Comparison of ENCODE assay signal across 17 cellular contexts in the genomic region with DNA sequence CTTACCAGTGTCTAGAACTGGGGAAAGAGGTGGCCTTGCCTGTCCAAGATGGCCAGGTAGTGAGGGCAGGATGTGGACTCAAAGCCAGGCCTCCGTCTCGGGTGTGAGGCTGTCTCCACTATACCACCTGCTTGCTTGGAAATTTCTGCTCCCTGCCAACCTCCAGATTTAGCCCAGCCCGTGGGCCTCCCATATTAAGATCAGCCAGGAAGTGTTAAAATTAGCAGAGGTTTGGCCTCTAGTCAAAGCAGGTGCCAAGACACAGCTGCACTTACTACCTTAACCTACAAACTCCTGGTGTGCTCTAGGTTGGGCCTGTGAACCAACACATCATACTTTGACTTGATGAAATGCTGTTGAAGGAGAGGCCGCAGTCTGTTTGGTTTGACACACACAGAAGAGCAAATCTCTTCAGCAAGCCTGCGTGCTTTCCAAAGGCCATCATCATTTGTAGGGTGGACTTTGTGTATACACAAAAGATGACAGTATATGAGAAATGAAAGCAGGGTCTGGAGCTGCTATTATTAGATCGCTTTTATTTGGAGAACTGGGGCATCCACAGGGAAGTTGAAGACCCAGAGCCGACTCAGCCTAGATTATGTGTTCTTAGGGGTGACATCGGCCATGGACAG.
A peak's percentile ranks its signal among the peaks of the same experiment; 100 is the strongest.
DNase-seq lines count a peak whose midpoint lies in the region; ATAC-seq, FAIRE-seq and TF ChIP-seq lines count a peak whose summit lies in the region.
"Had no signal": no experiment of that assay in that cellular context is flagged by ENCODE, and none has a peak within 500 bp of the region (broad histone marks: within the 10 kb centered on the region; RNA-seq: fewer than 3 reads in every experiment).

No MANE protein-coding gene starts in this region.

- no peak overlapping the region for H2BK15ac ChIP-seq in IMR-90 (ENCODE audit: low read depth, low read length)

- 7% methylated on average over 2 of the region's 8 CpGs; no CpG with 5 or more reads in 1 of the 2 experiments for WGBS in IMR-90 (ENCODE audit: extremely low coverage in 2 of 2, insufficient read length in 1 of 2), 2 experiments
- WGBS in GM12878 (ENCODE audit: insufficient coverage, insufficient replicate concordance, low lambda C conversion rate, missing lambda C conversion rate): 59% methylated on average over 8 of the region's 8 CpGs
- 76% methylated on average over 8 of the region's 8 CpGs for WGBS in hepatocyte (ENCODE audit: low lambda C conversion rate, missing lambda C conversion rate)
- 75 to 80% methylated on average over 8 of the region's 8 CpGs for WGBS in testis, 2 donors

- H4K20me1 ChIP-seq in IMR-90 (ENCODE audit: insufficient read depth, low read length) (no peaks in the 10 kb centered on the region), GM12878 (ENCODE audit: control insufficient read depth, insufficient read depth) (no peaks in the 10 kb centered on the region), hepatocyte (ENCODE audit: insufficient read depth, poor library complexity, severe bottlenecking) (no peaks in the 10 kb centered on the region)

- H3K9me3 Mint-ChIP-seq in activated CD8-positive, alpha-beta memory T cell treated with anti-CD3 and anti-CD28 coated beads, Interleukin-2, amount 10 ng/mL, durations not matched to agents 7 days and 5 days (ENCODE audit: low read depth): no peaks in the 10 kb centered on the region
- H3K9me3 Mint-ChIP-seq: activated naive CD8-positive, alpha-beta T cell treated with anti-CD3 and anti-CD28 coated beads, Interleukin-2, amount 50 U/mL, for 24 hours; activated T-helper 17 cell treated with anti-CD3 and anti-CD28 coated beads, Interleukin-2, amount 50 U/mL, for 72 hours; stimulated activated effector memory CD8-positive, alpha-beta T cell treated with anti-CD3 and anti-CD28 coated beads, Interleukin-12 subunit alpha, Interleukin-12 subunit beta, amount 100 ng/mL, for 72 hours had no signal

- H3K36me3 ChIP-seq in IMR-90 (ENCODE audit: control insufficient read depth, insufficient read depth, low read length) (peaks cover 6% of the 10 kb centered on the region; the same call in 1 of the 2 replicates), GM12878 (ENCODE audit: control insufficient read depth in 2 of 2, insufficient read depth in 2 of 2, low read length in 1 of 2) (no peaks in the 10 kb centered on the region; a peak in 2 of 4 replicates), hepatocyte (replicated peaks; ENCODE audit: insufficient read depth, low read depth) (no peaks in the 10 kb centered on the region), stomach smooth muscle (ENCODE audit: control insufficient read depth in 2 of 2, insufficient read depth in 2 of 2, low read length in 2 of 2) (peaks cover 4% of the 10 kb centered on the region in 2 donors), testis (ENCODE audit: low read depth, missing control alignments) (no peaks in the 10 kb centered on the region)

- no peak overlapping the region for H2BK20ac ChIP-seq in IMR-90 (ENCODE audit: low read depth, low read length)

- H3K56ac ChIP-seq in IMR-90 (ENCODE audit: extremely low read depth, insufficient read depth, low read length): no peak overlapping the region

- TF ChIP-seq POLR2A in IMR-90 (IDR thresholded peaks at IDR 0.05; ENCODE audit: low read depth, low read length) (no peak), GM12878 (IDR thresholded peaks at IDR 0.05; ENCODE audit: low read depth, low read length) (no peak), testis (IDR thresholded peaks at IDR 0.05) (no peak)

- H3K79me2 ChIP-seq in GM12878 (ENCODE audit: control insufficient read depth, insufficient read depth, low read length): no peaks in the 10 kb centered on the region
- H3K79me2 ChIP-seq in hepatocyte: no peaks in the 10 kb centered on the region

- RAD21 ChIA-PET in GM12878 (lab: Charles Lee; ENCODE audit: unreplicated experiment): no interaction called here

- H2AK5ac ChIP-seq in IMR-90 (ENCODE audit: low read depth, low read length): no peak overlapping the region

- in situ Hi-C loops in IMR-90 (cut with MboI; ENCODE audit: low sequenced_read_pairs): no loop called here
- in situ Hi-C loops in GM12878 (cut with MboI): no loop called here

- no peak overlapping the region for H3K4ac ChIP-seq in IMR-90 (ENCODE audit: low read depth, low read length)

- H2BK120ac ChIP-seq in IMR-90 (ENCODE audit: low read depth, low read length): no peak overlapping the region

- TF ChIP-seq RAD21 in IMR-90 (IDR thresholded peaks at IDR 0.05; ENCODE audit: low read length) (no peak), GM12878 (IDR thresholded peaks at IDR 0.05; ENCODE audit: insufficient read depth, low read depth, low read length) (no peak)

- POLR2A ChIA-PET in IMR-90 (lab: Charles Lee; ENCODE audit: unreplicated experiment) (no interaction called here), GM12878 (lab: Charles Lee) (no interaction called here)

- dilution Hi-C loops in IMR-90 (cut with HindIII; ENCODE audit: low sequenced_read_pairs, unreplicated experiment): no loop called here

- no peaks in the 10 kb centered on the region for H3K79me1 ChIP-seq in IMR-90 (ENCODE audit: low read depth in 1 of 2, low read length in 2 of 2)

- SMC1A ChIA-PET in GM12878 (lab: Charles Lee; ENCODE audit: uncharacterized antibody, unreplicated experiment): interaction anchor here (0.5 to 0.7 kb wide), 2 partner anchors 372 to 388 kb away, joined by 3 read pairs; no protein-coding TSS in a partner anchor

- H3K4me3 ChIP-seq in IMR-90 (ENCODE audit: insufficient read depth, low read depth, low read length): no peak overlapping the region
- H3K4me3 ChIP-seq in GM12878: no peak overlapping the region
- H3K4me3 ChIP-seq in hepatocyte: no peak overlapping the region
- peak overlapping the region in 1 of 2 donors; percentile 35 for H3K4me3 ChIP-seq in stomach smooth muscle (ENCODE audit: low read length in 2 of 2)
- H3K4me3 ChIP-seq in testis: no peak overlapping the region
- H3K4me3 ChIP-seq: thyroid gland had no signal

- no peak overlapping the region for H3K23ac ChIP-seq in IMR-90 (ENCODE audit: low read depth, low read length)

- peaks cover 4% of the 10 kb centered on the region; the same call in 1 of the 2 replicates for H3K27me3 ChIP-seq in IMR-90 (ENCODE audit: control insufficient read depth, insufficient read depth, low read length)
- no peaks in the 10 kb centered on the region for H3K27me3 ChIP-seq in GM12878 (replicated peaks in 1 of 2; ENCODE audit: control insufficient read depth in 2 of 2, insufficient read depth in 2 of 2, low read length in 1 of 2)
- no peaks in the 10 kb centered on the region for H3K27me3 ChIP-seq in hepatocyte
- H3K27me3 ChIP-seq in stomach smooth muscle (ENCODE audit: control insufficient read depth in 1 of 2, insufficient read depth in 2 of 2, low read length in 2 of 2): no peaks in the 10 kb centered on the region
- H3K27me3 ChIP-seq in testis: no peaks in the 10 kb centered on the region
- H3K27me3 ChIP-seq: thyroid gland had no signal

- no peak for TF ChIP-seq CTCF in IMR-90 (conservative IDR thresholded peaks at IDR 0.05; ENCODE audit: low read depth, low read length)
- TF ChIP-seq CTCF in GM12878 (IDR thresholded peaks at IDR 0.05 in 2 of 3, conservative IDR thresholded peaks at IDR 0.05 in 1 of 3; ENCODE audit: control insufficient read depth in 2 of 3, extremely low read depth in 1 of 3, insufficient read depth in 1 of 3, low read depth in 3 of 3, low read length in 3 of 3): no peak
- no peak for TF ChIP-seq CTCF in hepatocyte (IDR thresholded peaks at IDR 0.05; ENCODE audit: poor library complexity)
- no peak for TF ChIP-seq CTCF in testis (IDR thresholded peaks at IDR 0.05)

- no TSS peak for BruUV-seq in IMR-90 (replicated peaks; lab: Mats Ljungman, UMichigan)
- no TSS peak for BruUV-seq in GM12878 (replicated peaks; lab: Mats Ljungman, UMichigan)

- no peaks in the 10 kb centered on the region for H3K9me2 ChIP-seq in hepatocyte (replicated peaks; ENCODE audit: insufficient read depth)
- H3K9me2 ChIP-seq: SK-N-SH had no signal

- intact Hi-C loops in IMR-90 (cut with micrococcal nuclease) (no loop called here), GM12878 (cut with micrococcal nuclease; ENCODE audit: unreplicated experiment) (no loop called here), testis (cut with DNase I; ENCODE audit: low total_unique reads) (no loop called here)

- H3K9me1 ChIP-seq in IMR-90 (ENCODE audit: insufficient read depth, low read length): no peaks in the 10 kb centered on the region

- no peak overlapping the region for H3K14ac ChIP-seq in IMR-90 (replicated peaks; ENCODE audit: low read depth, low read length)

- H3K4me1 Mint-ChIP-seq in activated CD8-positive, alpha-beta memory T cell treated with anti-CD3 and anti-CD28 coated beads, Interleukin-2, amount 10 ng/mL, durations not matched to agents 7 days and 5 days: no peaks in the 10 kb centered on the region
- H3K4me1 Mint-ChIP-seq: activated naive CD8-positive, alpha-beta T cell treated with anti-CD3 and anti-CD28 coated beads, Interleukin-2, amount 50 U/mL, for 24 hours; activated T-helper 17 cell treated with anti-CD3 and anti-CD28 coated beads, Interleukin-2, amount 50 U/mL, for 72 hours; stimulated activated effector memory CD8-positive, alpha-beta T cell treated with anti-CD3 and anti-CD28 coated beads, Interleukin-12 subunit alpha, Interleukin-12 subunit beta, amount 100 ng/mL, for 72 hours had no signal

- no peak overlapping the region for H2BK5ac ChIP-seq in IMR-90 (ENCODE audit: low read depth, low read length, poor library complexity, severe bottlenecking)

- no peak overlapping the region for H4K5ac ChIP-seq in IMR-90 (ENCODE audit: low read depth, low read length)

- H3K4me1 ChIP-seq in IMR-90 (ENCODE audit: control insufficient read depth, insufficient read depth, low read length) (0 out of 2 replicates have a peak, but pooled peaks cover 2% of the 10 kb centered on the region), GM12878 (ENCODE audit: control insufficient read depth, insufficient read depth, low read length) (peaks cover 6% of the 10 kb centered on the region), hepatocyte (ENCODE audit: insufficient read depth) (peaks cover 6% of the 10 kb centered on the region), stomach smooth muscle (ENCODE audit: control insufficient read depth, insufficient read depth, low read length) (peaks cover 30% of the 10 kb centered on the region), testis (no peaks in the 10 kb centered on the region)
- H3K4me1 ChIP-seq: thyroid gland had no signal

- ATAC-seq in IMR-90 (ENCODE audit: low read depth) (peak; percentile 61), GM12878 (no peak)
- ATAC-seq in activated CD8-positive, alpha-beta memory T cell treated with anti-CD3 and anti-CD28 coated beads, Interleukin-2, amount 10 ng/mL, durations not matched to agents 7 days and 5 days: no peak
- ATAC-seq: activated naive CD8-positive, alpha-beta T cell treated with anti-CD3 and anti-CD28 coated beads, Interleukin-2, amount 50 U/mL, for 24 hours; activated T-helper 17 cell treated with anti-CD3 and anti-CD28 coated beads, Interleukin-2, amount 50 U/mL, for 72 hours; stimulated activated effector memory CD8-positive, alpha-beta T cell treated with anti-CD3 and anti-CD28 coated beads, Interleukin-12 subunit alpha, Interleukin-12 subunit beta, amount 100 ng/mL, for 72 hours had no signal

- H3K4me2 ChIP-seq in IMR-90 (ENCODE audit: low read depth, low read length) (no peak overlapping the region; the same call in 1 of the 2 replicates), GM12878 (ENCODE audit: control insufficient read depth, insufficient read depth) (no peak overlapping the region), hepatocyte (no peak overlapping the region)
- H3K4me2 ChIP-seq: SK-N-SH had no signal

- no peaks in the 10 kb centered on the region for H3K27me3 Mint-ChIP-seq in activated CD8-positive, alpha-beta memory T cell treated with anti-CD3 and anti-CD28 coated beads, Interleukin-2, amount 10 ng/mL, durations not matched to agents 7 days and 5 days
- H3K27me3 Mint-ChIP-seq: activated T-helper 17 cell treated with anti-CD3 and anti-CD28 coated beads, Interleukin-2, amount 50 U/mL, for 72 hours had no signal

- H4K91ac ChIP-seq in IMR-90 (ENCODE audit: insufficient read depth, low read depth, low read length): no peak overlapping the region

- no peak overlapping the region for H3K27ac Mint-ChIP-seq in activated CD8-positive, alpha-beta memory T cell treated with anti-CD3 and anti-CD28 coated beads, Interleukin-2, amount 10 ng/mL, durations not matched to agents 7 days and 5 days
- H3K27ac Mint-ChIP-seq: activated naive CD8-positive, alpha-beta T cell treated with anti-CD3 and anti-CD28 coated beads, Interleukin-2, amount 50 U/mL, for 24 hours; activated T-helper 17 cell treated with anti-CD3 and anti-CD28 coated beads, Interleukin-2, amount 50 U/mL, for 72 hours; stimulated activated effector memory CD8-positive, alpha-beta T cell treated with anti-CD3 and anti-CD28 coated beads, Interleukin-12 subunit alpha, Interleukin-12 subunit beta, amount 100 ng/mL, for 72 hours had no signal

- peak; percentile 31 for FAIRE-seq in GM12878 (lab: Jason Lieb, UNC)
- FAIRE-seq: H54 had no signal

- H3K9ac ChIP-seq in IMR-90 (ENCODE audit: low read depth, low read length) (no peak overlapping the region), GM12878 (ENCODE audit: control insufficient read depth, insufficient read depth, low read length) (no peak overlapping the region), stomach smooth muscle (ENCODE audit: low read length in 2 of 2) (no peak overlapping the region)
- H3K9ac ChIP-seq: SK-N-SH had no signal

- H3K9me3 ChIP-seq in IMR-90 (ENCODE audit: control insufficient read depth, insufficient read depth, low read length): no peaks in the 10 kb centered on the region
- H3K9me3 ChIP-seq in GM12878 (replicated peaks; ENCODE audit: control insufficient read depth, insufficient read depth, low read length): no peaks in the 10 kb centered on the region; the same call in 2 of the 3 replicates
- no peaks in the 10 kb centered on the region for H3K9me3 ChIP-seq in hepatocyte (ENCODE audit: low read depth)
- no peaks in the 10 kb centered on the region for H3K9me3 ChIP-seq in stomach smooth muscle (ENCODE audit: control insufficient read depth in 2 of 2, low read length in 2 of 2)
- H3K9me3 ChIP-seq in testis: no peaks in the 10 kb centered on the region
- H3K9me3 ChIP-seq: SK-N-SH, thyroid gland had no signal

- no peak overlapping the region for H3K18ac ChIP-seq in IMR-90 (ENCODE audit: low read depth, low read length)

- H3K4me3 Mint-ChIP-seq in activated CD8-positive, alpha-beta memory T cell treated with anti-CD3 and anti-CD28 coated beads, Interleukin-2, amount 10 ng/mL, durations not matched to agents 7 days and 5 days: no peak overlapping the region
- H3K4me3 Mint-ChIP-seq: activated naive CD8-positive, alpha-beta T cell treated with anti-CD3 and anti-CD28 coated beads, Interleukin-2, amount 50 U/mL, for 24 hours; activated T-helper 17 cell treated with anti-CD3 and anti-CD28 coated beads, Interleukin-2, amount 50 U/mL, for 72 hours; stimulated activated effector memory CD8-positive, alpha-beta T cell treated with anti-CD3 and anti-CD28 coated beads, Interleukin-12 subunit alpha, Interleukin-12 subunit beta, amount 100 ng/mL, for 72 hours had no signal

- no peak overlapping the region for H2AK9ac ChIP-seq in IMR-90 (replicated peaks; ENCODE audit: low read depth, low read length, poor library complexity)

- no peaks in the 10 kb centered on the region for H3K36me3 Mint-ChIP-seq in activated CD8-positive, alpha-beta memory T cell treated with anti-CD3 and anti-CD28 coated beads, Interleukin-2, amount 10 ng/mL, durations not matched to agents 7 days and 5 days

- no peak overlapping the region for H3K27ac ChIP-seq in IMR-90 (ENCODE audit: insufficient read depth, low read length)
- H3K27ac ChIP-seq in GM12878 (ENCODE audit: control insufficient read depth, insufficient read depth): no peak overlapping the region
- H3K27ac ChIP-seq in hepatocyte: peak overlapping the region; percentile 35
- peak overlapping the region; percentile 24 for H3K27ac ChIP-seq in stomach smooth muscle (ENCODE audit: low read length)
- H3K27ac ChIP-seq in testis: no peak overlapping the region
- H3K27ac ChIP-seq: epithelial cell of prostate, thyroid gland had no signal

- TF ChIP-seq EP300 in GM12878 (IDR thresholded peaks at IDR 0.05; ENCODE audit: borderline replicate concordance in 1 of 2, control insufficient read depth in 1 of 2, low read depth in 2 of 2, low read length in 2 of 2): no peak

- peak overlapping the region; percentile 16 for H2AFZ ChIP-seq in IMR-90 (replicated peaks; ENCODE audit: low read length, poor library complexity)
- H2AFZ ChIP-seq in GM12878 (ENCODE audit: control insufficient read depth, low read depth, low read length): no peak overlapping the region; the same call in 1 of the 2 replicates
- no peak overlapping the region for H2AFZ ChIP-seq in hepatocyte

- DNase-seq in IMR-90 (peak; percentile 51), GM12878 (ENCODE audit: low read depth, low spot score) (no peak), hepatocyte (ENCODE audit: low spot score) (no peak), testis (no peak)
- DNase-seq in activated CD8-positive, alpha-beta memory T cell treated with anti-CD3 and anti-CD28 coated beads, Interleukin-2, amount 10 ng/mL, durations not matched to agents 7 days and 5 days: no peak
- no peak for DNase-seq in activated CD4-positive, alpha-beta T cell treated with anti-CD3 and anti-CD28 coated beads for 48 hours
- DNase-seq: activated naive CD8-positive, alpha-beta T cell treated with anti-CD3 and anti-CD28 coated beads, Interleukin-2, amount 50 U/mL, for 24 hours; foreskin melanocyte; NCI-H1417; NCI-H69; SK-N-SH had no signal

- H4K8ac ChIP-seq in IMR-90 (ENCODE audit: low read depth in 2 of 2, low read length in 2 of 2): no peak overlapping the region

- CTCF ChIA-PET in IMR-90 (lab: Yijun Ruan, JAX): interaction anchor here (1.5 kb wide), 1 partner anchor 382 kb away, joined by 3 read pairs; no protein-coding TSS in a partner anchor
- CTCF ChIA-PET in GM12878 (lab: Yijun Ruan, JAX): interaction anchor here (1.9 kb wide), 1 partner anchor 42 kb away, joined by 5 read pairs; no protein-coding TSS in a partner anchor
- CTCF ChIA-PET in activated CD8-positive, alpha-beta memory T cell treated with anti-CD3 and anti-CD28 coated beads, Interleukin-2, amount 10 ng/mL, durations not matched to agents 7 days and 5 days (lab: Charles Lee): interaction anchor here (1.2 kb wide), 1 partner anchor 42 kb away, joined by 3 read pairs; no protein-coding TSS in a partner anchor

Comparison
In these comparisons a context has a peak if more than half of its experiments do, and no peak if none do; other contexts are left out.
1. H3K27ac ChIP-seq: peak in hepatocyte (single experiment) and stomach smooth muscle (single experiment); none in IMR-90 (single experiment), GM12878 (single experiment) and testis (0 of 2).